ENCODE assay signal across 13 cellular contexts in genomic region chr1:39394059-39394458, GRCh38.
DNase-seq lines count a peak whose midpoint lies in the region; ATAC-seq, FAIRE-seq and TF ChIP-seq lines count a peak whose summit lies in the region.
"Had no signal": no experiment of that assay in that cellular context is flagged by ENCODE, and none has a peak within 500 bp of the region (broad histone marks: within the 10 kb centered on the region; RNA-seq: fewer than 3 reads in every experiment).

No MANE protein-coding gene starts in this region.

- no peak for TF ChIP-seq RAD21 in K562 (CRISPR knock-in tag; conservative IDR thresholded peaks at IDR 0.05 in 1 of 2, IDR thresholded peaks at IDR 0.05 in 1 of 2)

- TF ChIP-seq POLR2A in K562 (conservative IDR thresholded peaks at IDR 0.05) (no peak), vagina (IDR thresholded peaks at IDR 0.05) (no peak)

- peak overlapping the region; percentile 99 for H3K27ac Mint-ChIP-seq in mesothelial cell of epicardium

- BruUV-seq in K562 (replicated peaks; lab: Mats Ljungman, UMichigan): no TSS peak

- no peaks in the 10 kb centered on the region for H3K9me3 Mint-ChIP-seq in mesothelial cell of epicardium
- H3K9me3 Mint-ChIP-seq: CD14-positive monocyte had no signal

- H3K27ac ChIP-seq in right atrium auricular region (peak overlapping the region; percentile 78 to 89), K562 (ENCODE audit: extremely low read depth, low read depth, low read length) (peak overlapping the region; percentile 44; the same call in 1 of the 3 replicates), vagina (peak overlapping the region; percentile 41)
- H3K27ac ChIP-seq: SJSA1 had no signal

- peaks cover 78% of the 10 kb centered on the region for H3K79me2 ChIP-seq in K562 (ENCODE audit: control insufficient read depth, insufficient read depth, low read length)

- H3K9me3 ChIP-seq in right atrium auricular region (no peaks in the 10 kb centered on the region), K562 (replicated peaks; ENCODE audit: control insufficient read depth, insufficient read depth, low read depth, low read length) (no peaks in the 10 kb centered on the region), vagina (no peaks in the 10 kb centered on the region), MG63 (no peaks in the 10 kb centered on the region)
- H3K9me3 ChIP-seq: SJSA1 had no signal

- in situ Hi-C loops in K562 (cut with MboI): no loop called here

- H3K36me3 ChIP-seq in right atrium auricular region (peaks cover 6% of the 10 kb centered on the region), K562 (ENCODE audit: control insufficient read depth, insufficient read depth, low read length) (peaks cover 23% of the 10 kb centered on the region), vagina (peaks cover 0 to 8% of the 10 kb centered on the region in 2 donors), MG63 (peaks cover 9% of the 10 kb centered on the region)

- H3K4me3 ChIP-seq in right atrium auricular region (no peak overlapping the region), K562 (no peak overlapping the region), vagina (no peak overlapping the region), MG63 (no peak overlapping the region)
- H3K4me3 ChIP-seq: SJSA1, smooth muscle cell had no signal

- TF ChIP-seq CTCF in right atrium auricular region (IDR thresholded peaks at IDR 0.05): no peak
- TF ChIP-seq CTCF in K562 (IDR thresholded peaks at IDR 0.05 in 2 of 3, conservative IDR thresholded peaks at IDR 0.05 in 1 of 3; ENCODE audit: insufficient read depth in 2 of 3, low read depth in 1 of 3, low read length in 3 of 3): no peak
- no peak for TF ChIP-seq CTCF in mesothelial cell of epicardium (IDR thresholded peaks at IDR 0.05; ENCODE audit: unreplicated experiment)
- no peak for TF ChIP-seq CTCF in vagina (IDR thresholded peaks at IDR 0.05)

- ATAC-seq in left ventricle myocardium superior: no peak
- no peak for ATAC-seq in K562

- no peaks in the 10 kb centered on the region for H4K20me1 ChIP-seq in K562 (replicated peaks; ENCODE audit: control insufficient read depth, insufficient read depth, low read length)

- H3K9me1 ChIP-seq in K562 (ENCODE audit: control insufficient read depth, insufficient read depth, low read length): peaks cover 3% of the 10 kb centered on the region

- H3K4me3 Mint-ChIP-seq in mesothelial cell of epicardium: no peak overlapping the region
- H3K4me3 Mint-ChIP-seq: CD14-positive monocyte had no signal

- intact Hi-C loops in left ventricle myocardium superior (cut with micrococcal nuclease): no loop called here
- intact Hi-C loops in K562 (cut with micrococcal nuclease): no loop called here
- intact Hi-C loops in vagina (cut with DNase I): no loop called here

- peaks cover 8% of the 10 kb centered on the region for H3K36me3 Mint-ChIP-seq in mesothelial cell of epicardium

- FAIRE-seq in K562 (lab: Jason Lieb, UNC): no peak

- no peak overlapping the region for H2AFZ ChIP-seq in K562 (ENCODE audit: low read depth, low read length)

- peaks cover 0 to 94% of the 10 kb centered on the region in 2 donors for H3K4me1 ChIP-seq in right atrium auricular region
- H3K4me1 ChIP-seq in K562 (replicated peaks in 1 of 2; ENCODE audit: control insufficient read depth in 2 of 2, insufficient read depth in 2 of 2, low read length in 2 of 2): peaks cover 34 to 81% of the 10 kb centered on the region in 2 experiments
- H3K4me1 ChIP-seq in vagina: peaks cover 83% of the 10 kb centered on the region

- CTCF ChIA-PET in K562 (lab: Yijun Ruan, JAX; ENCODE audit: low intra/inter-chr PET ratio): no interaction called here

- POLR2A ChIA-PET in K562 (lab: Yijun Ruan, JAX): interaction anchor here (0.6 to 2.1 kb wide), 2 partner anchors 8 to 16 kb away, joined by 3 to 12 read pairs; no protein-coding TSS in a partner anchor

- H3K9ac ChIP-seq in K562 (ENCODE audit: insufficient read depth in 1 of 2, low read depth in 2 of 2, low read length in 2 of 2): no peak overlapping the region

- no peak overlapping the region for H3K4me2 ChIP-seq in K562 (ENCODE audit: insufficient read depth, low read length)
- H3K4me2 ChIP-seq: smooth muscle cell had no signal

- peaks cover 75% of the 10 kb centered on the region for H3K4me1 Mint-ChIP-seq in mesothelial cell of epicardium

- no peak for TF ChIP-seq EP300 in K562 (IDR thresholded peaks at IDR 0.05; ENCODE audit: low read length)

- 62% methylated on average over 6 of the region's 6 CpGs for WGBS in K562 (ENCODE audit: insufficient coverage, low coverage, missing lambda C conversion rate)

- no peaks in the 10 kb centered on the region for H3K27me3 Mint-ChIP-seq in mesothelial cell of epicardium (ENCODE audit: low read depth)

- no peaks in the 10 kb centered on the region for H3K27me3 ChIP-seq in right atrium auricular region
- no peaks in the 10 kb centered on the region for H3K27me3 ChIP-seq in K562 (ENCODE audit: control insufficient read depth in 2 of 2, insufficient read depth in 2 of 2, low read length in 2 of 2)
- no peaks in the 10 kb centered on the region for H3K27me3 ChIP-seq in vagina
- no peaks in the 10 kb centered on the region for H3K27me3 ChIP-seq in MG63
- H3K27me3 ChIP-seq: SJSA1 had no signal

- no peak for DNase-seq in right atrium auricular region (ENCODE audit: low spot score)
- DNase-seq in left ventricle myocardium superior: no peak
- DNase-seq in K562 (ENCODE audit: extremely low read depth in 1 of 4, low spot score in 3 of 4): no peak
- no peak for DNase-seq in mesothelial cell of epicardium (ENCODE audit: low spot score in 2 of 2, unreplicated experiment in 2 of 2)
- DNase-seq in vagina (ENCODE audit: extremely low spot score in 2 of 2): no peak
- no peak for DNase-seq in MG63
- no peak for DNase-seq in NCI-H2171 treated with DMSO at 0.1 percent for 48 hours (lab: John Stamatoyannopoulos, UW)
- no peak for DNase-seq in retina
- DNase-seq: activated CD4-positive, CD25-positive, alpha-beta regulatory T cell treated with anti-CD3 and anti-CD28 coated beads, Interleukin-2, amount 50 U/mL, for 72 hours; NCI-H1092 had no signal

TF ChIP-seq in K562, 482 proteins besides CTCF, POLR2A, EP300 and RAD21 (continues in another document):
- no peak for TF ChIP-seq PATZ1 (CRISPR knock-in tag; IDR thresholded peaks at IDR 0.05; ENCODE audit: borderline replicate concordance)
- 0 out of 2 replicates have a peak, but pooled peaks have one; percentile 6 for TF ChIP-seq ZBTB2 (IDR thresholded peaks at IDR 0.05)
- TF ChIP-seq TCF7L2 (IDR thresholded peaks at IDR 0.05; ENCODE audit: low read depth, low read length): no peak
- no peak for TF ChIP-seq PHB2 (IDR thresholded peaks at IDR 0.05; ENCODE audit: low read depth)
- 0 out of 2 replicates have a peak, but pooled peaks have one; percentile 24 for TF ChIP-seq ZNF512 (tag; IDR thresholded peaks at IDR 0.05)
- TF ChIP-seq HEY1 (CRISPR knock-in tag; IDR thresholded peaks at IDR 0.05; ENCODE audit: borderline replicate concordance): no peak
- no peak for TF ChIP-seq ZNF280A (IDR thresholded peaks at IDR 0.05; ENCODE audit: low read depth, partially characterized antibody)
- no peak for TF ChIP-seq MTF1 (CRISPR knock-in tag; IDR thresholded peaks at IDR 0.05; ENCODE audit: borderline replicate concordance)
